11 cellular contexts compared by ENCODE assay signal in genomic region chr9:90830977-90831376, GRCh38. TPM values are rescaled to one million over a fixed set of nuclear protein-coding genes. Genes with fewer than 3 reads are reported as not detected.
DNase-seq lines count a peak whose midpoint lies in the region; ATAC-seq and TF ChIP-seq lines count a peak whose summit lies in the region.
"Had no signal": no experiment of that assay in that cellular context is flagged by ENCODE, and none has a peak within 500 bp of the region (broad histone marks: within the 10 kb centered on the region; RNA-seq: fewer than 3 reads in every experiment).

No MANE protein-coding gene starts in this region.

- dilution Hi-C loops in mammary epithelial cell (cut with HindIII; ENCODE audit: low sequenced_read_pairs) = no loop called here

- H3K4me3 ChIP-seq in neutrophil (ENCODE audit: low read depth in 1 of 2, low read length in 1 of 2) (no peak overlapping the region), mammary epithelial cell (replicated peaks in 1 of 3; ENCODE audit: insufficient read depth in 1 of 3, low read depth in 2 of 3, low read length in 3 of 3) (no peak overlapping the region)
- H3K4me3 ChIP-seq: uterus had no signal

- intact Hi-C loops in mammary epithelial cell (cut with micrococcal nuclease) = no loop called here

- H3K27me3 ChIP-seq in neutrophil (no peaks in the 10 kb centered on the region), mammary epithelial cell (ENCODE audit: insufficient read depth, low read length) (no peaks in the 10 kb centered on the region)
- H3K27me3 ChIP-seq: uterus had no signal

- no peak overlapping the region for H2AFZ ChIP-seq in mammary epithelial cell (ENCODE audit: low read depth, low read length)

- H3K36me3 ChIP-seq in neutrophil (peaks cover 24% of the 10 kb centered on the region), mammary epithelial cell (ENCODE audit: insufficient read depth, low read length) (no peaks in the 10 kb centered on the region)
- H3K36me3 ChIP-seq: uterus had no signal

- H3K4me2 ChIP-seq in mammary epithelial cell (ENCODE audit: insufficient read depth, low read depth, low read length) = no peak overlapping the region

- BruUV-seq in mammary epithelial cell (replicated peaks; lab: Mats Ljungman, UMichigan) = no TSS peak

- no peaks in the 10 kb centered on the region for H3K9me3 ChIP-seq in neutrophil
- H3K9me3 ChIP-seq in mammary epithelial cell (replicated peaks; ENCODE audit: insufficient read depth, low read length) = peaks cover 4% of the 10 kb centered on the region
- H3K9me3 ChIP-seq: uterus had no signal

- H4K20me1 ChIP-seq in mammary epithelial cell (ENCODE audit: insufficient read depth, low read length) = no peaks in the 10 kb centered on the region

- H3K27ac ChIP-seq in neutrophil (peak overlapping the region; percentile 57), mammary epithelial cell (ENCODE audit: insufficient read depth, low read depth, low read length) (no peak overlapping the region)
- H3K27ac ChIP-seq: uterus had no signal

- ATAC-seq in HG02798 (IDR thresholded peaks at IDR 0.05; ENCODE audit: poor library complexity, unreplicated experiment) = peak; percentile 30
- ATAC-seq: effector memory CD8-positive, alpha-beta T cell had no signal

- in situ Hi-C loops in mammary epithelial cell (cut with MboI; ENCODE audit: low sequenced_read_pairs in 2 of 2) = no loop called here

- peak; percentile 13 for DNase-seq in activated CD8-positive, alpha-beta memory T cell treated with anti-CD3 and anti-CD28 coated beads for 24 hours
- DNase-seq in activated CD8-positive, alpha-beta memory T cell treated with anti-CD3 and anti-CD28 coated beads, Interleukin-2, amount 50 U/mL, for 48 hours = no peak
- DNase-seq in NCI-H146 treated with DMSO at 0.1 percent for 48 hours (lab: John Stamatoyannopoulos, UW; ENCODE audit: unreplicated experiment) (peak; percentile 75), ecto neural progenitor cell (ENCODE audit: low spot score) (no peak), mammary epithelial cell (no peak)
- DNase-seq in activated naive CD4-positive, alpha-beta T cell treated with Interleukin-2 at 50 U/mL for 16 hours = no peak
- DNase-seq: activated gamma-delta T cell; effector memory CD8-positive, alpha-beta T cell; uterus had no signal

- CTCF ChIA-PET in mammary epithelial cell (lab: Charles Lee; ENCODE audit: low non-redundant PET) = no interaction called here

- H3K9ac ChIP-seq in mammary epithelial cell (ENCODE audit: insufficient read depth, low read length) = no peak overlapping the region

- no peak for TF ChIP-seq CTCF in neutrophil (IDR thresholded peaks at IDR 0.05)
- no peak for TF ChIP-seq CTCF in mammary epithelial cell (conservative IDR thresholded peaks at IDR 0.05 in 1 of 2, IDR thresholded peaks at IDR 0.05 in 1 of 2; ENCODE audit: extremely low read depth in 1 of 2, insufficient read depth in 1 of 2, low read depth in 1 of 2, low read length in 2 of 2)

- no peaks in the 10 kb centered on the region for H3K79me2 ChIP-seq in mammary epithelial cell (ENCODE audit: insufficient read depth, low read length)

- WGBS in mammary epithelial cell (ENCODE audit: low coverage, missing lambda C conversion rate) = 61% methylated on average over 3 of the region's 3 CpGs

- H3K4me1 ChIP-seq in neutrophil (ENCODE audit: control insufficient read depth in 1 of 2, insufficient read depth in 1 of 2, low read depth in 1 of 2, low read length in 1 of 2) = peaks cover 28 to 49% of the 10 kb centered on the region in 2 experiments
- no peaks in the 10 kb centered on the region for H3K4me1 ChIP-seq in mammary epithelial cell (ENCODE audit: insufficient read depth, low read length)
- H3K4me1 ChIP-seq: uterus had no signal

RNA-seq across cellular contexts. Expression of gene SYK, which starts 29.4 kb away (rescaled TPM):
- 10 to 100 TPM in 1 of 2 donors, 1 to 10 TPM in 1; 1.7 to 10.6 TPM for total RNA-seq in mammary epithelial cell
- polyA plus RNA-seq in mammary epithelial cell = 4.1 TPM
- 11.2 TPM for polyA minus RNA-seq in mammary epithelial cell

Comparison
In these comparisons a context has a peak if more than half of its experiments do, and no peak if none do; other contexts are left out.
1. DNase-seq: peak in activated CD8-positive, alpha-beta memory T cell treated with anti-CD3 and anti-CD28 coated beads for 24 hours (single experiment) and NCI-H146 treated with DMSO at 0.1 percent for 48 hours (single experiment); none in activated CD8-positive, alpha-beta memory T cell treated with anti-CD3 and anti-CD28 coated beads, Interleukin-2, amount 50 U/mL, for 48 hours (single experiment), ecto neural progenitor cell (single experiment), activated naive CD4-positive, alpha-beta T cell treated with Interleukin-2 at 50 U/mL for 16 hours (single experiment) and mammary epithelial cell (single experiment).